ENCODE assay signal across 8 cellular contexts in the genomic region with DNA sequence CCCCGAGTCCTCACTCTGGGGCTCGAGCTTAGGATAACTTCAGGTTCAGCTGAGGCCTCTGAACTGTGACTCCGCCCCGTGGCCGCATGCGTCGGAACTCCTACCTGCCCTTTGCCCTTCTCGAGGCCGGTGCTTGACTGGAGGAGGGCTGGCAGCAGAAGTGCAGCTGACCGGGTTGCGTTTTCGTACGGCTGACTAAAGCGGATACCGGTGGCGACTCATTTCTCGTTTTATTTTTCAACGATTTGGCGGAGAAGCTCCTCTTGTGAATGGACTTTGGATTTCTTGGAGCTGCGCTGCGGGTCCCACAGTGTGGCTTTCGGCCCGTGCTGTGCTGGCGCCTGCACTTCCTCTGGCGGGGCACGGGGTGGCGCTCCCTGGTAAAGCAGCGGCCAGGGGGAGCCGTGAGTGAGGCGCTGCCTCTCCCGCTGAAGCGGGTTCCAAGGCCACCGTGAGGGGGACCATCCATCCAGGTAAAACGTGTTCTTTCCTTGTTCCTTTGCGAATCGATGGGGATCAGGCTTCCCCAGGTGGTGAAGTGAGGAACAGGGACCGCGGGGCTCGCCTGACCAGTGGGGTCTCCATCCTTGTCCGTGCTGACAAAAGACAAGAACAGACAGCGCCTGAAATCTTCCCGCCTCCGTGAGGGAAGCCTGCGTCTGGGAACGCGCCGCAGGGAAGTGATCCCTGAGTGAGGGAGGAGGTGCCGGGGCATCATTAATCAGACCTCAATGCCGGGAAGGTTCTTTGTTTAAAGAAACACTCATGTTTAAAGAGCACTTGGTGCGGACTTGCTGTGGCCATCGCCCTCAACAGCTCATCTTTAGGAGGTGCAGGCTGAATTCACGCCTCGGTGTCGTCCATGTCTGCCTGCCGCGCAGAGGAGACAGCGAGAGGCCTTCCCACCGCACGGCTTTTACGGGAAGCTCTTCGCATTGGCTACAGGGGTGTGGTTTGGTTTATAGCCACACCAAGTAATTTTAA. TPM values are rescaled to one million over a fixed set of nuclear protein-coding genes. Genes with fewer than 3 reads are reported as not detected.
DNase-seq lines count a peak whose midpoint lies in the region; ATAC-seq and TF ChIP-seq lines count a peak whose summit lies in the region.

No MANE protein-coding gene starts in this region.

- 1% methylated on average over 61 of the region's 61 CpGs for WGBS in lung, 2 donors

- peak overlapping the region; percentile 45 for H3K4me3 ChIP-seq in BJ (ENCODE audit: low read depth, low read length)
- H3K4me3 ChIP-seq in duodenal mucosa (ENCODE audit: low read depth in 1 of 2, low read length in 2 of 2), result peak overlapping the region; percentile 85
- peak overlapping the region; percentile 27 for H3K4me3 ChIP-seq in lung

- peaks cover 34% of the 10 kb centered on the region in 2 donors for H3K4me1 ChIP-seq in duodenal mucosa (ENCODE audit: control insufficient read depth in 1 of 2, insufficient read depth in 2 of 2, low read length in 2 of 2)
- peaks cover 0 to 2% of the 10 kb centered on the region in 2 donors for H3K4me1 ChIP-seq in lung (ENCODE audit: control insufficient read depth in 2 of 2, insufficient read depth in 2 of 2, low read length in 2 of 2)

- no peaks in the 10 kb centered on the region for H3K9me3 ChIP-seq in duodenal mucosa (ENCODE audit: control insufficient read depth in 1 of 2, low read length in 2 of 2)
- no peaks in the 10 kb centered on the region for H3K9me3 ChIP-seq in lung (ENCODE audit: control insufficient read depth in 2 of 2, insufficient read depth in 1 of 2, low read length in 1 of 2)

- ATAC-seq in GM19328 (IDR thresholded peaks at IDR 0.05; ENCODE audit: unreplicated experiment) (peak; percentile 93), HG03460 (IDR thresholded peaks at IDR 0.05; ENCODE audit: unreplicated experiment) (peak; percentile 95), lung (ENCODE audit: insufficient read depth, low FRiP score) (peak; percentile 89)

- CTCF ChIA-PET in BJ (lab: Yijun Ruan, JAX), result interaction anchor here (0.6 to 3.5 kb wide), 37 partner anchors 10 to 939 kb away, joined by 3 to 52 read pairs (median 4); a partner anchor contains a TSS

- no peak overlapping the region for H3K27ac ChIP-seq in duodenal mucosa (ENCODE audit: low read depth, low read length)
- peak overlapping the region in 1 of 2 donors; percentile 9 for H3K27ac ChIP-seq in lung (ENCODE audit: low read depth in 1 of 2, low read length in 1 of 2)

- DNase-seq in BJ (ENCODE audit: low read depth), result peak; percentile 21
- peak; percentile 89 for DNase-seq in NCI-H526 treated with DMSO at 0.1 percent for 48 hours (lab: John Stamatoyannopoulos, UW)
- DNase-seq in activated CD4-positive, alpha-beta T cell treated with anti-CD3 and anti-CD28 coated beads, Interleukin-2, amount 50 U/mL, for 48 hours, result peak; percentile 74 to 83
- DNase-seq in lung (ENCODE audit: low spot score), result peak; percentile 68
- peak; percentile 56 to 67 (median 63) for DNase-seq in stimulated activated CD4-positive, alpha-beta T cell treated with anti-CD3 and anti-CD28 coated beads, TNF-alpha, amount 100 ng/mL, for 24 hours (ENCODE audit: low read depth in 3 of 3)

- peaks cover 1% of the 10 kb centered on the region; the same call in 1 of the 2 replicates for H3K27me3 ChIP-seq in BJ (ENCODE audit: control insufficient read depth, insufficient read depth, low read length)
- no peaks in the 10 kb centered on the region for H3K27me3 ChIP-seq in duodenal mucosa (ENCODE audit: control insufficient read depth in 1 of 2, insufficient read depth in 2 of 2, low read length in 2 of 2)
- H3K27me3 ChIP-seq in lung (ENCODE audit: control insufficient read depth, insufficient read depth), result no peaks in the 10 kb centered on the region

- peak overlapping the region; percentile 64 to 79 for H3K9ac ChIP-seq in duodenal mucosa (ENCODE audit: low read depth in 1 of 2, low read length in 2 of 2)

- POLR2A ChIA-PET in BJ (lab: Charles Lee), result no interaction called here

- TF ChIP-seq CTCF in BJ (IDR thresholded peaks at IDR 0.05; ENCODE audit: insufficient read depth, low read depth, low read length), result peak; percentile 99
- peak; percentile 94 for TF ChIP-seq CTCF in lung (IDR thresholded peaks at IDR 0.05; ENCODE audit: control extremely low read depth, extremely low read depth)

- H3K36me3 ChIP-seq in BJ (ENCODE audit: control insufficient read depth, insufficient read depth, low read length), result no peaks in the 10 kb centered on the region
- H3K36me3 ChIP-seq in duodenal mucosa (ENCODE audit: control insufficient read depth in 1 of 2, insufficient read depth in 2 of 2, low read length in 2 of 2), result no peaks in the 10 kb centered on the region
- no peaks in the 10 kb centered on the region for H3K36me3 ChIP-seq in lung (ENCODE audit: control insufficient read depth in 2 of 2, insufficient read depth in 2 of 2, low read length in 2 of 2)

RNA-seq across cellular contexts. Expression of a gene that starts 38.8 kb away (rescaled TPM):
- polyA plus RNA-seq in BJ (2011; rRNA removed) (21.5 and 31.8 TPM in 2 replicates), lung (10 to 100 TPM; 18.7 to 55.3 TPM)
- 11.5 and 14.7 TPM in 2 replicates for polyA minus RNA-seq in BJ (2011; rRNA and poly(A)+ RNA removed)
- 10 to 100 TPM; 24.7 to 41.0 TPM for total RNA-seq in lung

RNA-seq across cellular contexts. Expression of a gene that starts 38.9 kb away (rescaled TPM):
- polyA plus RNA-seq in BJ (2011; rRNA removed) (0.31 and 0.32 TPM in 2 replicates), lung (1 to 10 TPM in 1 of 2 donors, under 1 TPM in 1; 0.69 to 3.2 TPM)
- 0.41 TPM in 1 of 2 replicates, not detected in the other for polyA minus RNA-seq in BJ (2011; rRNA and poly(A)+ RNA removed)
- total RNA-seq in lung, result 1 to 10 TPM; 1.6 to 5.2 TPM

Comparison
In these comparisons a context has a peak if more than half of its experiments do, and no peak if none do; other contexts are left out.
1. DNase-seq: peak in every context shown above with its lines; median percentile 89 in NCI-H526 treated with DMSO at 0.1 percent for 48 hours; 78 in activated CD4-positive, alpha-beta T cell treated with anti-CD3 and anti-CD28 coated beads, Interleukin-2, amount 50 U/mL, for 48 hours; 68 in lung; 63 in stimulated activated CD4-positive, alpha-beta T cell treated with anti-CD3 and anti-CD28 coated beads, TNF-alpha, amount 100 ng/mL, for 24 hours; 21 in BJ.
2. H3K4me3 ChIP-seq: peak in every context shown above with its lines; median percentile 85 in duodenal mucosa; 45 in BJ; 27 in lung.